In the genomic region with DNA sequence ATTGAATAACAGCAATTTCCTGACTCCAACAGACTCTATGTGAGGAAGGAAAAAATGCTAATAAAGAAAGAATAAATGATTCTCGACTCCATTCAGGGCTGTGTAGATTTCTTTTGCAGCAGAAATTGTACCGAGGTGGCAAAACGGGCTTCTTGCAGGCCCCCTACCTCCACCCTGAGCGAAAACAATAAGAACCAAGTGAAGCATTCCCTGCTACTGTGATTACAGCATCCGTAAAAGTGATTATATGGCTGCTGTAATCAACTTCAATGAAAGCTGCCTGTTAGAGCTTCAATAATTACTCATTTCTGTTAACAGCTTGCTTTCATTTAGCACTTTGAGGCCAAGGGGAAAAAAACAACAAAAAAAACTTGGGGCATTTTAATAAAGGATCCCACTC, we compare ENCODE assay signal across 31 cellular contexts.
"Had no signal": no experiment of that assay in that cellular context is flagged by ENCODE, and none has a peak within 500 bp of the region (broad histone marks: within the 10 kb centered on the region; RNA-seq: fewer than 3 reads in every experiment).

No MANE protein-coding gene starts in this region.

- H3K27ac Mint-ChIP-seq: activated CD4-positive, alpha-beta memory T cell treated with anti-CD3 and anti-CD28 coated beads, Interleukin-2, amount 10 ng/mL, durations not matched to agents 7 days and 5 days; activated CD4-positive, alpha-beta T cell treated with anti-CD3 and anti-CD28 coated beads, Interleukin-2, amount 10 ng/mL, durations not matched to agents 7 days and 5 days; activated naive CD4-positive, alpha-beta T cell treated with anti-CD3 and anti-CD28 coated beads, Interleukin-2, amount 10 ng/mL, durations not matched to agents 7 days and 5 days; activated naive CD8-positive, alpha-beta T cell treated with anti-CD3 and anti-CD28 coated beads, Interleukin-2, amount 10 ng/mL, durations not matched to agents 7 days and 5 days; activated T-cell treated with anti-CD3 and anti-CD28 coated beads, Interleukin-2, amount 50 U/mL, for 24 hours; naive B cell; nephron progenitor cell; progenitor cell of endocrine pancreas; stimulated activated effector memory CD8-positive, alpha-beta T cell treated with anti-CD3 and anti-CD28 coated beads, Interleukin-12 subunit alpha, Interleukin-12 subunit beta, amount 100 ng/mL, for 72 hours; stimulated activated naive CD8-positive, alpha-beta T cell treated with anti-CD3 and anti-CD28 coated beads, Interleukin-15, Interleukin-2, amounts not matched to agents 100 ng/mL and 50 ng/mL, for 24 hours; WTC11 had no signal

- FAIRE-seq: frontal cortex, keratinocyte, small intestine had no signal

- H3K4me1 ChIP-seq: ascending aorta had no signal

- H3K4me3 ChIP-seq: ascending aorta, coronary artery, dorsolateral prefrontal cortex, ovary, sigmoid colon, thoracic aorta had no signal

- H3K4me3 Mint-ChIP-seq: activated CD4-positive, alpha-beta memory T cell treated with anti-CD3 and anti-CD28 coated beads, Interleukin-2, amount 10 ng/mL, durations not matched to agents 7 days and 5 days; activated CD4-positive, alpha-beta T cell treated with anti-CD3 and anti-CD28 coated beads, Interleukin-2, amount 10 ng/mL, durations not matched to agents 7 days and 5 days; activated naive CD4-positive, alpha-beta T cell treated with anti-CD3 and anti-CD28 coated beads, Interleukin-2, amount 10 ng/mL, durations not matched to agents 7 days and 5 days; activated naive CD8-positive, alpha-beta T cell treated with anti-CD3 and anti-CD28 coated beads, Interleukin-2, amount 10 ng/mL, durations not matched to agents 7 days and 5 days; activated T-cell treated with anti-CD3 and anti-CD28 coated beads, Interleukin-2, amount 50 U/mL, for 24 hours; mesothelial cell of epicardium; naive B cell; stimulated activated effector memory CD8-positive, alpha-beta T cell treated with anti-CD3 and anti-CD28 coated beads, Interleukin-12 subunit alpha, Interleukin-12 subunit beta, amount 100 ng/mL, for 72 hours; stimulated activated naive CD8-positive, alpha-beta T cell treated with anti-CD3 and anti-CD28 coated beads, Interleukin-15, Interleukin-2, amounts not matched to agents 100 ng/mL and 50 ng/mL, for 24 hours; WTC11 had no signal

- H3K4me1 Mint-ChIP-seq: activated CD4-positive, alpha-beta T cell treated with anti-CD3 and anti-CD28 coated beads, Interleukin-2, amount 10 ng/mL, durations not matched to agents 7 days and 5 days; activated naive CD4-positive, alpha-beta T cell treated with anti-CD3 and anti-CD28 coated beads, Interleukin-2, amount 10 ng/mL, durations not matched to agents 7 days and 5 days; activated naive CD8-positive, alpha-beta T cell treated with anti-CD3 and anti-CD28 coated beads, Interleukin-2, amount 10 ng/mL, durations not matched to agents 7 days and 5 days; naive B cell; stimulated activated effector memory CD8-positive, alpha-beta T cell treated with anti-CD3 and anti-CD28 coated beads, Interleukin-12 subunit alpha, Interleukin-12 subunit beta, amount 100 ng/mL, for 72 hours had no signal

- H3K9me3 ChIP-seq: ascending aorta, ovary, sigmoid colon, thoracic aorta had no signal

- H3K27ac ChIP-seq: ascending aorta, brain microvascular endothelial cell, coronary artery, dorsolateral prefrontal cortex, ovary, sigmoid colon, thoracic aorta had no signal

- H3K36me3 ChIP-seq: ascending aorta, brain microvascular endothelial cell, ovary, sigmoid colon, thoracic aorta had no signal

- ATAC-seq: left cardiac atrium; stimulated activated effector memory CD8-positive, alpha-beta T cell treated with anti-CD3 and anti-CD28 coated beads, Interleukin-12 subunit alpha, Interleukin-12 subunit beta, amount 100 ng/mL, for 72 hours; WTC11 had no signal

- H3K27me3 Mint-ChIP-seq: activated CD4-positive, alpha-beta memory T cell treated with anti-CD3 and anti-CD28 coated beads, Interleukin-2, amount 10 ng/mL, durations not matched to agents 7 days and 5 days; activated naive CD8-positive, alpha-beta T cell treated with anti-CD3 and anti-CD28 coated beads, Interleukin-2, amount 10 ng/mL, durations not matched to agents 7 days and 5 days; activated T-cell treated with anti-CD3 and anti-CD28 coated beads, Interleukin-2, amount 50 U/mL, for 24 hours; naive B cell; progenitor cell of endocrine pancreas; stimulated activated naive CD8-positive, alpha-beta T cell treated with anti-CD3 and anti-CD28 coated beads, Interleukin-15, Interleukin-2, amounts not matched to agents 100 ng/mL and 50 ng/mL, for 24 hours had no signal

- H3K27me3 ChIP-seq: ascending aorta, brain microvascular endothelial cell, dorsolateral prefrontal cortex, ovary, sigmoid colon had no signal

- H3K9me3 Mint-ChIP-seq: activated CD4-positive, alpha-beta memory T cell treated with anti-CD3 and anti-CD28 coated beads, Interleukin-2, amount 10 ng/mL, durations not matched to agents 7 days and 5 days; activated CD4-positive, alpha-beta T cell treated with anti-CD3 and anti-CD28 coated beads, Interleukin-2, amount 10 ng/mL, durations not matched to agents 7 days and 5 days; activated naive CD4-positive, alpha-beta T cell treated with anti-CD3 and anti-CD28 coated beads, Interleukin-2, amount 10 ng/mL, durations not matched to agents 7 days and 5 days; activated naive CD8-positive, alpha-beta T cell treated with anti-CD3 and anti-CD28 coated beads, Interleukin-2, amount 10 ng/mL, durations not matched to agents 7 days and 5 days; activated T-cell treated with anti-CD3 and anti-CD28 coated beads, Interleukin-2, amount 50 U/mL, for 24 hours; stimulated activated effector memory CD8-positive, alpha-beta T cell treated with anti-CD3 and anti-CD28 coated beads, Interleukin-12 subunit alpha, Interleukin-12 subunit beta, amount 100 ng/mL, for 72 hours; stimulated activated naive CD8-positive, alpha-beta T cell treated with anti-CD3 and anti-CD28 coated beads, Interleukin-15, Interleukin-2, amounts not matched to agents 100 ng/mL and 50 ng/mL, for 24 hours had no signal

- DNase-seq: activated CD4-positive, alpha-beta memory T cell treated with anti-CD3 and anti-CD28 coated beads, Interleukin-2, amount 10 ng/mL, durations not matched to agents 7 days and 5 days; activated CD4-positive, alpha-beta T cell treated with anti-CD3 and anti-CD28 coated beads for 1 hour; activated CD4-positive, alpha-beta T cell treated with anti-CD3 and anti-CD28 coated beads, Interleukin-2, amount 10 ng/mL, durations not matched to agents 7 days and 5 days; activated CD8-positive, alpha-beta memory T cell treated with anti-CD3 and anti-CD28 coated beads, Interleukin-2, amount 50 U/mL, for 48 hours; activated gamma-delta T cell; activated naive CD4-positive, alpha-beta T cell treated with anti-CD3 and anti-CD28 coated beads, Interleukin-2, amount 10 ng/mL, durations not matched to agents 7 days and 5 days; activated naive CD8-positive, alpha-beta T cell treated with anti-CD3 and anti-CD28 coated beads, Interleukin-2, amount 10 ng/mL, durations not matched to agents 7 days and 5 days; activated T-cell treated with anti-CD3 and anti-CD28 coated beads, Interleukin-2, amount 50 U/mL, for 24 hours; brain microvascular endothelial cell; dorsolateral prefrontal cortex; effector memory CD4-positive, alpha-beta T cell; glutamatergic neuron; left cardiac atrium; mammary epithelial cell; naive B cell; nephron progenitor cell; ovary; sigmoid colon; small intestine; stimulated activated CD4-positive, alpha-beta T cell treated with anti-CD3 and anti-CD28 coated beads, Interleukin-4, amount 100 ng/mL, for 24 hours; trophoblast cell had no signal
